In the genomic region with DNA sequence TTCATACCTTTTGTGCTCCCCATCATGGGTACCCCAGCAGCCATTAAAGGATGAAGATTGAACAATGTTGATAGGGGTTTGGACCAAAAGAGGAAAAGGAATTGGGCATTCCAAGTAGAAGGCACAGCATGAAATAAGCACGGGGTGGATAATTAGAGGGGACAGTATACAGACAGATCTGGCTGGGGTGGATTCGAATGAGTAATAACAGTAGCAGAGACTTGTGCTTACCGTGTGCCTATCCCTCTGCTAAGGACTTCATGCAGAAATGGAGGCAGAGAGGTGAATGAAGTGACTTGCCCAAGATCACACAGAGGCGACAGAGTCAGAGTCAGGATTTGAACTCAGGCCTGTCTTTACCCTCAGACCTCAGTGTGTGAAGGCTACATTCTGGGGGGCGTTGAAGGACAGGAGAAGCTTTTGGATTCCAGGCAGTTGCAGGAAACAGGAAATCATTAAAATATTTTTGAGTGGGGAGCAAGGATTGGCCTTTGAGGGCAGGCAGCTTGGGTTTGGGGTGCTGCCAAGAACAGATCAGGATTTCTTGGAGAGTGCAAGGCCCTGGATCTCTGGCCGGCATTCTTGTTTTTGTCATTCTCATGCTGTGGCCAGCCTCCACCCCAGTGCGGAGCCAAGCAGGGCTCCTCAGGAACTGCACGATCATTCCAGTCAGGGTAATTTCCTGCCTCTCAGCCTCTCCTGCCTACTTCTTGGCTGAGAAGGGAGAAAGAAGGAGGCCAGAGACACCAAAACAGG, we compare ENCODE assay signal across 10 cellular contexts. TPM values are rescaled to one million over a fixed set of nuclear protein-coding genes. Genes with fewer than 3 reads are reported as not detected.
DNase-seq lines count a peak whose midpoint lies in the region; ATAC-seq and TF ChIP-seq lines count a peak whose summit lies in the region.
"Had no signal": no experiment of that assay in that cellular context is flagged by ENCODE, and none has a peak within 500 bp of the region (broad histone marks: within the 10 kb centered on the region; RNA-seq: fewer than 3 reads in every experiment).

No MANE protein-coding gene starts in this region.

- peaks cover 52% of the 10 kb centered on the region for H3K36me3 ChIP-seq in A673 (ENCODE audit: insufficient read depth, low read length, poor library complexity, severe bottlenecking)
- peaks cover 83% of the 10 kb centered on the region for H3K36me3 ChIP-seq in SJSA1
- H3K36me3 ChIP-seq in fibroblast of lung (ENCODE audit: control insufficient read depth, insufficient read depth, low read length), result peaks cover 19% of the 10 kb centered on the region

- intact Hi-C loops in A673 (cut with micrococcal nuclease; ENCODE audit: unreplicated experiment), result no loop called here
- intact Hi-C loops in CD4-positive, alpha-beta T cell (cut with DNase I, micrococcal nuclease), result no loop called here

- no peak for TF ChIP-seq CTCF in A673 (conservative IDR thresholded peaks at IDR 0.05; ENCODE audit: low read depth, low read length)
- no peak for TF ChIP-seq CTCF in fibroblast of lung (conservative IDR thresholded peaks at IDR 0.05 in 1 of 2, IDR thresholded peaks at IDR 0.05 in 1 of 2; ENCODE audit: low read depth in 1 of 2, low read length in 2 of 2)
- TF ChIP-seq CTCF in CD4-positive, alpha-beta T cell (IDR thresholded peaks at IDR 0.05), result no peak

- no peak overlapping the region for H3K4me3 Mint-ChIP-seq in CD4-positive, alpha-beta T cell

- peak overlapping the region; percentile 29 for H3K9ac ChIP-seq in fibroblast of lung (ENCODE audit: insufficient read depth, low read length)

- H2AFZ ChIP-seq in fibroblast of lung (ENCODE audit: low read length), result no peak overlapping the region

- no peak overlapping the region for H3K4me3 ChIP-seq in A673 (ENCODE audit: low read depth, low read length, poor library complexity, severe bottlenecking)
- H3K4me3 ChIP-seq in SJSA1, result no peak overlapping the region
- H3K4me3 ChIP-seq in fibroblast of lung (replicated peaks in 1 of 4; ENCODE audit: control extremely low read depth in 1 of 4, insufficient read depth in 1 of 4, low read depth in 3 of 4, low read length in 4 of 4), result peak overlapping the region in 1 of 4 experiments; percentile 27

- no peaks in the 10 kb centered on the region for H3K9me3 ChIP-seq in A673 (ENCODE audit: low read depth, low read length, poor library complexity, severe bottlenecking)
- no peaks in the 10 kb centered on the region for H3K9me3 ChIP-seq in SJSA1 (replicated peaks)
- no peaks in the 10 kb centered on the region for H3K9me3 ChIP-seq in fibroblast of lung (ENCODE audit: control insufficient read depth, insufficient read depth, low read depth, low read length)
- no peaks in the 10 kb centered on the region for H3K9me3 ChIP-seq in CD4-positive, alpha-beta T cell (ENCODE audit: control insufficient read depth, low read length)

- peaks cover 4% of the 10 kb centered on the region for H3K79me2 ChIP-seq in fibroblast of lung (ENCODE audit: control insufficient read depth, insufficient read depth, low read length)

- ATAC-seq in HG03521 (IDR thresholded peaks at IDR 0.05; ENCODE audit: unreplicated experiment) (no peak), HG03025 (IDR thresholded peaks at IDR 0.05; ENCODE audit: low FRiP score, unreplicated experiment) (no peak)
- ATAC-seq in CD4-positive, alpha-beta T cell (ENCODE audit: poor library complexity), result no peak

- DNase-seq in A673 (ENCODE audit: low spot score) (peak; percentile 80), SJSA1 (ENCODE audit: low read depth in 1 of 2, low spot score in 2 of 2) (no peak), fibroblast of lung (ENCODE audit: low read depth in 2 of 2) (peak; percentile 96 to 97), non-pigmented ciliary epithelial cell (ENCODE audit: low read depth) (peak; percentile 68), 8988T (no peak)
- DNase-seq in CD4-positive, alpha-beta T cell, result no peak
- DNase-seq: Calu3 had no signal

- H3K4me2 ChIP-seq in fibroblast of lung (ENCODE audit: extremely low read depth, insufficient read depth, low read length), result peak overlapping the region; percentile 80

- H3K9me3 Mint-ChIP-seq in CD4-positive, alpha-beta T cell, result no peaks in the 10 kb centered on the region

- H3K27ac ChIP-seq in A673 (ENCODE audit: low read depth, low read length, poor library complexity, severe bottlenecking) (peak overlapping the region; percentile 85), SJSA1 (peak overlapping the region; percentile 48; the same call in 1 of the 2 replicates), fibroblast of lung (ENCODE audit: insufficient read depth, low read length) (peak overlapping the region; percentile 82)
- no peak overlapping the region for H3K27ac ChIP-seq in CD4-positive, alpha-beta T cell (ENCODE audit: low read depth, low read length)

- H3K27me3 ChIP-seq in A673 (replicated peaks; ENCODE audit: insufficient read depth, low read depth, low read length, poor library complexity) (no peaks in the 10 kb centered on the region), SJSA1 (replicated peaks) (no peaks in the 10 kb centered on the region), fibroblast of lung (ENCODE audit: control insufficient read depth, insufficient read depth, low read length) (no peaks in the 10 kb centered on the region)
- no peaks in the 10 kb centered on the region for H3K27me3 ChIP-seq in CD4-positive, alpha-beta T cell (ENCODE audit: control insufficient read depth, insufficient read depth, low read length)

- H3K4me1 ChIP-seq in A673 (ENCODE audit: insufficient read depth, low read length, poor library complexity, severe bottlenecking), result peaks cover 12% of the 10 kb centered on the region
- peaks cover 11% of the 10 kb centered on the region for H3K4me1 ChIP-seq in SJSA1 (replicated peaks)
- H3K4me1 ChIP-seq in fibroblast of lung (ENCODE audit: control insufficient read depth, extremely low read depth, insufficient read depth, low read length), result peaks cover 18% of the 10 kb centered on the region

- H3K27me3 Mint-ChIP-seq in CD4-positive, alpha-beta T cell, result no peaks in the 10 kb centered on the region

- no peak overlapping the region for H3K27ac Mint-ChIP-seq in CD4-positive, alpha-beta T cell

- POLR2A ChIA-PET in A673 (lab: Charles Lee; ENCODE audit: low non-redundant PET), result interaction anchor here (0.5 kb wide), 1 partner anchor 64 kb away, joined by 3 read pairs; a partner anchor contains a TSS
- POLR2A ChIA-PET in CD4-positive, alpha-beta T cell (lab: Charles Lee), result no interaction called here

- CTCF ChIA-PET in A673 (lab: Charles Lee), result no interaction called here
- CTCF ChIA-PET in CD4-positive, alpha-beta T cell (lab: Charles Lee), result no interaction called here

- H4K20me1 ChIP-seq in fibroblast of lung (ENCODE audit: control insufficient read depth, extremely low read depth, insufficient read depth, low read length), result no peaks in the 10 kb centered on the region

- H3K36me3 Mint-ChIP-seq in CD4-positive, alpha-beta T cell (ENCODE audit: low read depth), result peaks cover 77% of the 10 kb centered on the region

- no TSS peak for BruUV-seq in A673 (replicated peaks; lab: Mats Ljungman, UMichigan)

- no peaks in the 10 kb centered on the region for H3K4me1 Mint-ChIP-seq in CD4-positive, alpha-beta T cell (ENCODE audit: low read depth)

RNA-seq across cellular contexts. Expression of a gene that starts 18.7 kb away (rescaled TPM):
- total RNA-seq in A673 (2021), result 70.2 and 73.3 TPM in 2 replicates
- 55.2 and 61.6 TPM in 2 replicates for total RNA-seq in SJSA1 (2014; rRNA removed; shearing (Covaris generic))
- 38.8 and 46.4 TPM in 2 replicates for total RNA-seq in fibroblast of lung
- 65.5 and 87.2 TPM in 2 replicates for polyA plus RNA-seq in fibroblast of lung
- polyA plus RNA-seq in fibroblast of lung (2012), result 56.2 and 73.7 TPM in 2 replicates
- 28.3 and 42.1 TPM in 2 replicates for polyA minus RNA-seq in fibroblast of lung (ENCODE audit: low replicate concordance)
- 100 to 1,000 TPM in 1 of 2 experiments, 10 to 100 TPM in 1; 99.6 to 101 TPM for total RNA-seq in CD4-positive, alpha-beta T cell

RNA-seq across cellular contexts. Expression of a gene that starts 19.0 kb away (rescaled TPM):
- total RNA-seq in A673 (2021), result 37.1 and 41.9 TPM in 2 replicates
- 24.3 and 38.9 TPM in 2 replicates for total RNA-seq in SJSA1 (2014; rRNA removed; shearing (Covaris generic))
- 15.4 and 23.0 TPM in 2 replicates for total RNA-seq in fibroblast of lung
- polyA plus RNA-seq in fibroblast of lung, result 28.9 and 37.0 TPM in 2 replicates
- polyA plus RNA-seq in fibroblast of lung (2012), result 25.6 and 31.1 TPM in 2 replicates
- 77.9 and 123 TPM in 2 replicates for polyA minus RNA-seq in fibroblast of lung (ENCODE audit: low replicate concordance)
- total RNA-seq in CD4-positive, alpha-beta T cell, result 10 to 100 TPM; 45.0 to 46.1 TPM

RNA-seq across cellular contexts. Expression of a gene that starts 30.0 kb away (rescaled TPM):
- total RNA-seq in A673 (2021) (157 and 168 TPM in 2 replicates), fibroblast of lung (30.6 and 39.1 TPM in 2 replicates)
- total RNA-seq in SJSA1 (2014; rRNA removed; shearing (Covaris generic)), result 48.5 and 49.7 TPM in 2 replicates
- 33.0 and 48.8 TPM in 2 replicates for polyA plus RNA-seq in fibroblast of lung
- polyA plus RNA-seq in fibroblast of lung (2012), result 79.9 and 98.8 TPM in 2 replicates
- 200 and 235 TPM in 2 replicates for polyA minus RNA-seq in fibroblast of lung (ENCODE audit: low replicate concordance)
- 10 to 100 TPM; 65.0 to 66.9 TPM for total RNA-seq in CD4-positive, alpha-beta T cell

RNA-seq across cellular contexts. Expression of a gene that starts 34.4 kb away (rescaled TPM):
- 7.1 and 8.1 TPM in 2 replicates for total RNA-seq in A673 (2021)
- 2.0 and 4.3 TPM in 2 replicates for total RNA-seq in SJSA1 (2014; rRNA removed; shearing (Covaris generic))
- total RNA-seq in fibroblast of lung, result 3.1 and 5.6 TPM in 2 replicates
- polyA plus RNA-seq in fibroblast of lung, result 11.4 and 37.3 TPM in 2 replicates
- polyA plus RNA-seq in fibroblast of lung (2012), result 50.8 and 140 TPM in 2 replicates
- polyA minus RNA-seq in fibroblast of lung (ENCODE audit: low replicate concordance), result 39.7 and 43.5 TPM in 2 replicates
- total RNA-seq in CD4-positive, alpha-beta T cell, result 1,000 to 10,000 TPM; 1,278 to 1,362 TPM

RNA-seq across cellular contexts. Expression of a gene that starts 36.4 kb away (rescaled TPM):
- 0.55 TPM in 1 of 2 replicates, not detected in the other for total RNA-seq in A673 (2021)
- total RNA-seq in SJSA1 (2014; rRNA removed; shearing (Covaris generic)), result 1.4 TPM in 1 of 2 replicates, not detected in the other
- 0.51 and 0.99 TPM in 2 replicates for total RNA-seq in fibroblast of lung
- 8.1 and 25.0 TPM in 2 replicates for polyA plus RNA-seq in fibroblast of lung
- 12.0 and 41.8 TPM in 2 replicates for polyA plus RNA-seq in fibroblast of lung (2012)
- polyA minus RNA-seq in fibroblast of lung (ENCODE audit: low replicate concordance), result not detected in 2 replicates
- 100 to 1,000 TPM; 352 to 367 TPM for total RNA-seq in CD4-positive, alpha-beta T cell
- total RNA-seq: Calu3, H1 had no signal

Comparison
In these comparisons a context has a peak if more than half of its experiments do, and no peak if none do; other contexts are left out.
1. DNase-seq: peak in A673 (single experiment), fibroblast of lung (2 of 2) and non-pigmented ciliary epithelial cell (single experiment); none in SJSA1 (0 of 2), CD4-positive, alpha-beta T cell (0 of 10) and 8988T (single experiment).